Comparison of ENCODE assay signal across 8 cellular contexts in genomic region chr17:79874329-79874981, GRCh38. TPM values are rescaled to one million over a fixed set of nuclear protein-coding genes. Genes with fewer than 3 reads are reported as not detected.
A peak's percentile ranks its signal among the peaks of the same experiment; 100 is the strongest.
DNase-seq lines count a peak whose midpoint lies in the region; ATAC-seq, FAIRE-seq and TF ChIP-seq lines count a peak whose summit lies in the region.

No MANE protein-coding gene starts in this region.

- H3K4me2 ChIP-seq in hepatocyte: no peak overlapping the region

- TF ChIP-seq CTCF in WERI-Rb-1 (IDR thresholded peaks at IDR 0.05; ENCODE audit: low read depth, low read length): peak; percentile 61
- peak; percentile 28 for TF ChIP-seq CTCF in hepatocyte (IDR thresholded peaks at IDR 0.05; ENCODE audit: poor library complexity)

- H3K9me3 Mint-ChIP-seq in activated CD8-positive, alpha-beta memory T cell treated with anti-CD3 and anti-CD28 coated beads, Interleukin-2, amount 10 ng/mL, durations not matched to agents 7 days and 5 days (ENCODE audit: low read depth): no peaks in the 10 kb centered on the region
- no peaks in the 10 kb centered on the region for H3K9me3 Mint-ChIP-seq in T-helper 2 cell treated with Interferon-gamma antibody and Interleukin-4, amounts not matched to agents 5 μg/mL and 100 μg/mL, for 36 hours

- CTCF ChIA-PET in activated CD8-positive, alpha-beta memory T cell treated with anti-CD3 and anti-CD28 coated beads, Interleukin-2, amount 10 ng/mL, durations not matched to agents 7 days and 5 days (lab: Charles Lee): interaction anchor here (1.0 to 1.4 kb wide), 4 partner anchors 10 to 30 kb away, joined by 3 to 5 read pairs (median 4); no protein-coding TSS in a partner anchor

- 41% methylated on average over 6 of the region's 6 CpGs for WGBS in hepatocyte (ENCODE audit: low lambda C conversion rate, missing lambda C conversion rate)

- H3K27me3 ChIP-seq in WERI-Rb-1 (ENCODE audit: insufficient read depth, low read depth, severe bottlenecking) (no peaks in the 10 kb centered on the region), hepatocyte (no peaks in the 10 kb centered on the region)

- peak; percentile 60 for ATAC-seq in activated CD8-positive, alpha-beta memory T cell treated with anti-CD3 and anti-CD28 coated beads, Interleukin-2, amount 10 ng/mL, durations not matched to agents 7 days and 5 days
- no peak for ATAC-seq in HG02840 (IDR thresholded peaks at IDR 0.05; ENCODE audit: low FRiP score, unreplicated experiment)

- H3K4me3 Mint-ChIP-seq in activated CD8-positive, alpha-beta memory T cell treated with anti-CD3 and anti-CD28 coated beads, Interleukin-2, amount 10 ng/mL, durations not matched to agents 7 days and 5 days: no peak overlapping the region
- H3K4me3 Mint-ChIP-seq in T-helper 2 cell treated with Interferon-gamma antibody and Interleukin-4, amounts not matched to agents 5 μg/mL and 100 μg/mL, for 36 hours: no peak overlapping the region

- H4K20me1 ChIP-seq in hepatocyte (ENCODE audit: insufficient read depth, poor library complexity, severe bottlenecking): no peaks in the 10 kb centered on the region

- DNase-seq in activated CD8-positive, alpha-beta memory T cell treated with anti-CD3 and anti-CD28 coated beads, Interleukin-2, amount 10 ng/mL, durations not matched to agents 7 days and 5 days: no peak
- no peak for DNase-seq in activated CD8-positive, alpha-beta memory T cell treated with anti-CD3 and anti-CD28 coated beads for 24 hours
- peak; percentile 66 for DNase-seq in Jurkat, Clone E6-1 (ENCODE audit: low read depth, low spot score)
- peak; percentile 61 for DNase-seq in WERI-Rb-1
- DNase-seq in hepatocyte (ENCODE audit: low spot score): peak; percentile 55
- peak; percentile 70 for DNase-seq in urothelium cell line (ENCODE audit: low spot score)
- DNase-seq in T-helper 2 cell treated with Interferon-gamma antibody and Interleukin-4, amounts not matched to agents 5 μg/mL and 100 μg/mL, for 36 hours (ENCODE audit: low spot score): no peak

- no peaks in the 10 kb centered on the region for H3K36me3 Mint-ChIP-seq in activated CD8-positive, alpha-beta memory T cell treated with anti-CD3 and anti-CD28 coated beads, Interleukin-2, amount 10 ng/mL, durations not matched to agents 7 days and 5 days
- H3K36me3 Mint-ChIP-seq in T-helper 2 cell treated with Interferon-gamma antibody and Interleukin-4, amounts not matched to agents 5 μg/mL and 100 μg/mL, for 36 hours (ENCODE audit: low read depth): no peaks in the 10 kb centered on the region

- peaks cover 4% of the 10 kb centered on the region for H3K4me1 Mint-ChIP-seq in activated CD8-positive, alpha-beta memory T cell treated with anti-CD3 and anti-CD28 coated beads, Interleukin-2, amount 10 ng/mL, durations not matched to agents 7 days and 5 days
- peaks cover 6% of the 10 kb centered on the region for H3K4me1 Mint-ChIP-seq in T-helper 2 cell treated with Interferon-gamma antibody and Interleukin-4, amounts not matched to agents 5 μg/mL and 100 μg/mL, for 36 hours (ENCODE audit: low read depth)

- no peak for FAIRE-seq in urothelium cell line (lab: Jason Lieb, UNC)

- no peak overlapping the region for H3K27ac Mint-ChIP-seq in activated CD8-positive, alpha-beta memory T cell treated with anti-CD3 and anti-CD28 coated beads, Interleukin-2, amount 10 ng/mL, durations not matched to agents 7 days and 5 days
- H3K27ac Mint-ChIP-seq in T-helper 2 cell treated with Interferon-gamma antibody and Interleukin-4, amounts not matched to agents 5 μg/mL and 100 μg/mL, for 36 hours: no peak overlapping the region

- H3K4me1 ChIP-seq in hepatocyte (ENCODE audit: insufficient read depth): no peaks in the 10 kb centered on the region

- H3K27me3 Mint-ChIP-seq in activated CD8-positive, alpha-beta memory T cell treated with anti-CD3 and anti-CD28 coated beads, Interleukin-2, amount 10 ng/mL, durations not matched to agents 7 days and 5 days: peaks cover 28% of the 10 kb centered on the region
- H3K27me3 Mint-ChIP-seq in T-helper 2 cell treated with Interferon-gamma antibody and Interleukin-4, amounts not matched to agents 5 μg/mL and 100 μg/mL, for 36 hours (ENCODE audit: low read depth): peaks cover 6% of the 10 kb centered on the region

- H3K9me3 ChIP-seq in WERI-Rb-1 (ENCODE audit: severe bottlenecking) (no peaks in the 10 kb centered on the region), hepatocyte (ENCODE audit: low read depth) (no peaks in the 10 kb centered on the region)

- no peak overlapping the region for H3K4me3 ChIP-seq in Jurkat, Clone E6-1 (ENCODE audit: low read length)
- H3K4me3 ChIP-seq in WERI-Rb-1 (ENCODE audit: low read depth, low read length) (no peak overlapping the region), hepatocyte (no peak overlapping the region)

- H2AFZ ChIP-seq in hepatocyte: no peak overlapping the region

- no peaks in the 10 kb centered on the region for H3K79me2 ChIP-seq in hepatocyte

- H3K27ac ChIP-seq in WERI-Rb-1 (no peak overlapping the region), hepatocyte (no peak overlapping the region)

- H3K9me2 ChIP-seq in hepatocyte (replicated peaks; ENCODE audit: insufficient read depth): no peaks in the 10 kb centered on the region

- H3K36me3 ChIP-seq in WERI-Rb-1 (no peaks in the 10 kb centered on the region), hepatocyte (replicated peaks; ENCODE audit: insufficient read depth, low read depth) (no peaks in the 10 kb centered on the region)

RNA-seq across cellular contexts. Expression of gene CBX4, which starts 35.2 kb away (rescaled TPM):
- total RNA-seq in activated CD8-positive, alpha-beta memory T cell treated with anti-CD3 and anti-CD28 coated beads, Interleukin-2, amount 10 ng/mL, durations not matched to agents 7 days and 5 days: 10 to 100 TPM; 28.3 to 36.7 TPM
- polyA plus RNA-seq in Jurkat, Clone E6-1 (2012; ENCODE audit: insufficient read depth, insufficient read length): 28.7 TPM
- total RNA-seq in hepatocyte: 49.6 and 56.1 TPM in 2 replicates
- 74.3 and 86.7 TPM in 2 replicates for polyA plus RNA-seq in hepatocyte

Comparison
In these comparisons a context has a peak if more than half of its experiments do, and no peak if none do; other contexts are left out.
1. DNase-seq: peak in Jurkat, Clone E6-1 (single experiment), WERI-Rb-1 (single experiment), hepatocyte (single experiment) and urothelium cell line (single experiment); none in activated CD8-positive, alpha-beta memory T cell treated with anti-CD3 and anti-CD28 coated beads, Interleukin-2, amount 10 ng/mL, durations not matched to agents 7 days and 5 days (single experiment), activated CD8-positive, alpha-beta memory T cell treated with anti-CD3 and anti-CD28 coated beads for 24 hours (single experiment) and T-helper 2 cell treated with Interferon-gamma antibody and Interleukin-4, amounts not matched to agents 5 μg/mL and 100 μg/mL, for 36 hours (single experiment).